In the genomic region with DNA sequence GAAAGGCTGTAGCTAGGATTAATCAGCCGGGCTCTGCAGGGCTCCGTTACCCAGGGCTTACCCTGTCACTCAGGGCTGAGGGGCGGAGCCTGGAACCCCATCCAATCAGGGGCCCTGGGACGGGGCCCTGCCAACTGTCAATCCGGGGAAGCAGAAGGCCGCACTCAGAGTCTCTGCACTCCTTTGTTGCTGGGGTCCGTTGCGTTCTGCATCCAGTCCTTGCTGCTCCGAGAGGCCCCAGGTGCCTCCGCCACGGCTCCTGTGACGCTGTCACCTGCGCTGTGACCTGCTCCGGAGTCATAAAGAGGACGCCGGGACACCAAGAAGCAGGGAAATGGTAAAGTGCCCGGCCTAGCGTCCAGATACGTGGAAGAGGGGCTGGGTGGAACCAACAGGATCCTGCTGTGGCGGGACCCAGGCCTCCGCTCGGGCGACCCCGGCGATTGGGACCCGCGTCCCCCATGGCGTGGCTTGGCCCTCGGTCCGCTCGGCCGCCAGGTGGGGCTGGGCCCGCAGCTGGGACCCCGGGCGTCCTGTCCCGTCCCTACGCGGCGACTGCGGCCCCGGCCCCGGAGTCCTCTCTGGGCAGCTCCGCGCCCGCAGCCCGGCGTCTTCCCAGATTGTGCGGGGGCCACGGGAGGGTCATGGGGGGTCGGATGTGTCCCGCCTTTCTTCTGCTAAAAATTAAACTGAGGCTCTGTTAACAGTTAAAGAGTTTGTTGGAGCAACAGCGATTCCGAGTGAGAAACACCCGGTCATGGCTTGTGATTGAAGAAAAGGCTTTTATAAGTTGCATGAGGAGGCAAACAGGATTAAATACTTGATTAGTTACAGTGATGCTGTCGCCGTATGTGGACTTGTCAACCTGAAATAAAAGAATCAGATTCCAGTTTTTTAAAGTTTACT, we compare ENCODE assay signal across 1 cellular context.
TF ChIP-seq lines count a peak whose summit lies in the region.

A gene (plus strand): TSS at position 133 of the 906 bp plus-strand sequence. CDS start 7,431 bp downstream, outside the sequence.

TF ChIP-seq in HepG2, 621 proteins besides CTCF, POLR2A, EP300 and RAD21 (continued from another document and continues in another):
- TF ChIP-seq HMG20B (CRISPR knock-in tag; conservative IDR thresholded peaks at IDR 0.05) (no peak), SMAD1 (CRISPR knock-in tag; IDR thresholded peaks at IDR 0.05; ENCODE audit: borderline replicate concordance, low read depth) (no peak), ARID2 (CRISPR knock-in tag; IDR thresholded peaks at IDR 0.05; ENCODE audit: borderline replicate concordance) (peak; percentile 60; the same call in 1 of the 2 replicates), ZKSCAN1 (IDR thresholded peaks at IDR 0.05; ENCODE audit: low read length) (no peak), PHB2 (IDR thresholded peaks at IDR 0.05; ENCODE audit: partially characterized antibody) (no peak), ZNF772 (CRISPR knock-in tag; IDR thresholded peaks at IDR 0.05) (no peak), ZSCAN31 (CRISPR knock-in tag; IDR thresholded peaks at IDR 0.05; ENCODE audit: low read depth) (no peak; the same call in 1 of the 2 replicates), ZNF749 (CRISPR knock-in tag; IDR thresholded peaks at IDR 0.05; ENCODE audit: borderline replicate concordance) (0 out of 2 replicates have a peak, but pooled peaks have one; percentile 24), NFE2 (CRISPR knock-in tag; IDR thresholded peaks at IDR 0.05) (no peak), SP1 (IDR thresholded peaks at IDR 0.05) (no peak), SP1 (CRISPR knock-in tag; IDR thresholded peaks at IDR 0.05) (no peak), KLF15 (CRISPR knock-in tag; IDR thresholded peaks at IDR 0.05; ENCODE audit: borderline replicate concordance) (no peak), TRIM24 (CRISPR knock-in tag; IDR thresholded peaks at IDR 0.05) (no peak), CBX5 (CRISPR knock-in tag; IDR thresholded peaks at IDR 0.05; ENCODE audit: borderline replicate concordance) (no peak), ZNF329 (CRISPR knock-in tag; IDR thresholded peaks at IDR 0.05; ENCODE audit: low read depth) (peak; percentile 64; the same call in 1 of the 2 replicates), ZNF225 (CRISPR knock-in tag; IDR thresholded peaks at IDR 0.05) (0 out of 2 replicates have a peak, but pooled peaks have one; percentile 29), ZSCAN25 (CRISPR knock-in tag; IDR thresholded peaks at IDR 0.05) (0 out of 2 replicates have a peak, but pooled peaks have one; percentile 28), NONO (IDR thresholded peaks at IDR 0.05) (no peak), NONO (CRISPR knock-in tag; conservative IDR thresholded peaks at IDR 0.05) (0 out of 2 replicates have a peak, but pooled peaks have one; percentile 48), ZNF121 (CRISPR knock-in tag; IDR thresholded peaks at IDR 0.05) (peak; percentile 60; the same call in 1 of the 2 replicates), ZNF678 (CRISPR knock-in tag; IDR thresholded peaks at IDR 0.05) (no peak; the same call in 1 of the 2 replicates), ZNF17 (CRISPR knock-in tag; IDR thresholded peaks at IDR 0.05) (no peak), ZNF546 (CRISPR knock-in tag; conservative IDR thresholded peaks at IDR 0.05) (no peak), MATR3 (CRISPR knock-in tag; IDR thresholded peaks at IDR 0.05) (no peak), TBL1XR1 (IDR thresholded peaks at IDR 0.05; ENCODE audit: borderline replicate concordance, low read length, partially characterized antibody) (no peak), EZH2 (conservative IDR thresholded peaks at IDR 0.05; ENCODE audit: low read depth, low read length) (no peak), PHF8 (CRISPR knock-in tag; IDR thresholded peaks at IDR 0.05) (peak; percentile 91), ZNF383 (CRISPR knock-in tag; IDR thresholded peaks at IDR 0.05; ENCODE audit: borderline replicate concordance) (no peak), ZNF430 (CRISPR knock-in tag; IDR thresholded peaks at IDR 0.05) (no peak), SPEN (CRISPR knock-in tag; IDR thresholded peaks at IDR 0.05; ENCODE audit: low read depth) (peak; percentile 60), ELF3 (CRISPR knock-in tag; IDR thresholded peaks at IDR 0.05) (0 out of 2 replicates have a peak, but pooled peaks have one; percentile 10), MTF2 (CRISPR knock-in tag; IDR thresholded peaks at IDR 0.05; ENCODE audit: borderline replicate concordance) (no peak), ZNF652 (CRISPR knock-in tag; IDR thresholded peaks at IDR 0.05; ENCODE audit: borderline replicate concordance, low read depth) (no peak), ZNF441 (CRISPR knock-in tag; IDR thresholded peaks at IDR 0.05; ENCODE audit: borderline replicate concordance) (0 out of 2 replicates have a peak, but pooled peaks have one; percentile 54), NCOA1 (CRISPR knock-in tag; IDR thresholded peaks at IDR 0.05) (no peak), SOX6 (IDR thresholded peaks at IDR 0.05) (no peak), SOX6 (CRISPR knock-in tag; IDR thresholded peaks at IDR 0.05) (no peak; the same call in 1 of the 2 replicates), NFKBIZ (CRISPR knock-in tag; IDR thresholded peaks at IDR 0.05) (no peak), MYC (CRISPR knock-in tag; IDR thresholded peaks at IDR 0.05; ENCODE audit: borderline replicate concordance) (peak; percentile 50; the same call in 1 of the 2 replicates), ZNF274 (CRISPR knock-in tag; IDR thresholded peaks at IDR 0.05) (peak; percentile 80), TMF1 (CRISPR knock-in tag; IDR thresholded peaks at IDR 0.05; ENCODE audit: low read depth) (no peak), ZNF775 (CRISPR knock-in tag; IDR thresholded peaks at IDR 0.05; ENCODE audit: borderline replicate concordance) (no peak), SMAD9 (CRISPR knock-in tag; IDR thresholded peaks at IDR 0.05) (peak; percentile 54; the same call in 1 of the 2 replicates), ZNF253 (CRISPR knock-in tag; IDR thresholded peaks at IDR 0.05; ENCODE audit: borderline replicate concordance) (no peak), SIX4 (CRISPR knock-in tag; IDR thresholded peaks at IDR 0.05) (no peak), ZNF790 (CRISPR knock-in tag; IDR thresholded peaks at IDR 0.05; ENCODE audit: borderline replicate concordance) (peak; percentile 74; the same call in 1 of the 2 replicates), ETV6 (CRISPR knock-in tag; conservative IDR thresholded peaks at IDR 0.05) (no peak), ZNF235 (CRISPR knock-in tag; IDR thresholded peaks at IDR 0.05; ENCODE audit: borderline replicate concordance) (no peak), SRSF4 (IDR thresholded peaks at IDR 0.05; ENCODE audit: low read depth, low read length, poor library complexity, severe bottlenecking) (no peak), MTA1 (CRISPR knock-in tag; IDR thresholded peaks at IDR 0.05; ENCODE audit: borderline replicate concordance) (peak; percentile 46; the same call in 1 of the 2 replicates), WIZ (CRISPR knock-in tag; IDR thresholded peaks at IDR 0.05) (no peak), ZNF44 (CRISPR knock-in tag; IDR thresholded peaks at IDR 0.05) (no peak), THAP11 (CRISPR knock-in tag; IDR thresholded peaks at IDR 0.05) (peak; percentile 39), BRCA1 (CRISPR knock-in tag; IDR thresholded peaks at IDR 0.05) (no peak), SIN3A (IDR thresholded peaks at IDR 0.05; ENCODE audit: borderline replicate concordance, low read depth, low read length) (peak; percentile 39; the same call in 1 of the 2 replicates), ZNF598 (CRISPR knock-in tag; IDR thresholded peaks at IDR 0.05; ENCODE audit: borderline replicate concordance) (peak; percentile 97), HNRNPLL (IDR thresholded peaks at IDR 0.05; ENCODE audit: low read depth, low read length, poor library complexity, severe bottlenecking) (peak; percentile 43), ZFP90 (CRISPR knock-in tag; IDR thresholded peaks at IDR 0.05; ENCODE audit: borderline replicate concordance) (peak; percentile 71; the same call in 1 of the 2 replicates), EED (CRISPR knock-in tag; IDR thresholded peaks at IDR 0.05) (no peak), ZNF577 (CRISPR knock-in tag; IDR thresholded peaks at IDR 0.05; ENCODE audit: borderline replicate concordance, low read depth) (no peak), MEIS2 (CRISPR knock-in tag; IDR thresholded peaks at IDR 0.05) (peak; percentile 54; the same call in 1 of the 2 replicates), NCOR1 (IDR thresholded peaks at IDR 0.05; ENCODE audit: borderline replicate concordance, low read length) (no peak), ZNF605 (CRISPR knock-in tag; IDR thresholded peaks at IDR 0.05) (no peak)
- TF ChIP-seq, protein P1, sequence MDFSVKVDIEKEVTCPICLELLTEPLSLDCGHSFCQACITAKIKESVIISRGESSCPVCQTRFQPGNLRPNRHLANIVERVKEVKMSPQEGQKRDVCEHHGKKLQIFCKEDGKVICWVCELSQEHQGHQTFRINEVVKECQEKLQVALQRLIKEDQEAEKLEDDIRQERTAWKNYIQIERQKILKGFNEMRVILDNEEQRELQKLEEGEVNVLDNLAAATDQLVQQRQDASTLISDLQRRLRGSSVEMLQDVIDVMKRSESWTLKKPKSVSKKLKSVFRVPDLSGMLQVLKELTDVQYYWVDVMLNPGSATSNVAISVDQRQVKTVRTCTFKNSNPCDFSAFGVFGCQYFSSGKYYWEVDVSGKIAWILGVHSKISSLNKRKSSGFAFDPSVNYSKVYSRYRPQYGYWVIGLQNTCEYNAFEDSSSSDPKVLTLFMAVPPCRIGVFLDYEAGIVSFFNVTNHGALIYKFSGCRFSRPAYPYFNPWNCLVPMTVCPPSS (IDR thresholded peaks at IDR 0.05) = no peak
- TF ChIP-seq, protein P2, sequence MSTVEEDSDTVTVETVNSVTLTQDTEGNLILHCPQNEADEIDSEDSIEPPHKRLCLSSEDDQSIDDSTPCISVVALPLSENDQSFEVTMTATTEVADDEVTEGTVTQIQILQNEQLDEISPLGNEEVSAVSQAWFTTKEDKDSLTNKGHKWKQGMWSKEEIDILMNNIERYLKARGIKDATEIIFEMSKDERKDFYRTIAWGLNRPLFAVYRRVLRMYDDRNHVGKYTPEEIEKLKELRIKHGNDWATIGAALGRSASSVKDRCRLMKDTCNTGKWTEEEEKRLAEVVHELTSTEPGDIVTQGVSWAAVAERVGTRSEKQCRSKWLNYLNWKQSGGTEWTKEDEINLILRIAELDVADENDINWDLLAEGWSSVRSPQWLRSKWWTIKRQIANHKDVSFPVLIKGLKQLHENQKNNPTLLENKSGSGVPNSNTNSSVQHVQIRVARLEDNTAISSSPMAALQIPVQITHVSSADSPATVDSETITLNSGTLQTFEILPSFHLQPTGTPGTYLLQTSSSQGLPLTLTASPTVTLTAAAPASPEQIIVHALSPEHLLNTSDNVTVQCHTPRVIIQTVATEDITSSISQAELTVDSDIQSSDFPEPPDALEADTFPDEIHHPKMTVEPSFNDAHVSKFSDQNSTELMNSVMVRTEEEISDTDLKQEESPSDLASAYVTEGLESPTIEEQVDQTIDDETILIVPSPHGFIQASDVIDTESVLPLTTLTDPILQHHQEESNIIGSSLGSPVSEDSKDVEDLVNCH (CRISPR knock-in tag; IDR thresholded peaks at IDR 0.05) = no peak
- TF ChIP-seq, protein P3, sequence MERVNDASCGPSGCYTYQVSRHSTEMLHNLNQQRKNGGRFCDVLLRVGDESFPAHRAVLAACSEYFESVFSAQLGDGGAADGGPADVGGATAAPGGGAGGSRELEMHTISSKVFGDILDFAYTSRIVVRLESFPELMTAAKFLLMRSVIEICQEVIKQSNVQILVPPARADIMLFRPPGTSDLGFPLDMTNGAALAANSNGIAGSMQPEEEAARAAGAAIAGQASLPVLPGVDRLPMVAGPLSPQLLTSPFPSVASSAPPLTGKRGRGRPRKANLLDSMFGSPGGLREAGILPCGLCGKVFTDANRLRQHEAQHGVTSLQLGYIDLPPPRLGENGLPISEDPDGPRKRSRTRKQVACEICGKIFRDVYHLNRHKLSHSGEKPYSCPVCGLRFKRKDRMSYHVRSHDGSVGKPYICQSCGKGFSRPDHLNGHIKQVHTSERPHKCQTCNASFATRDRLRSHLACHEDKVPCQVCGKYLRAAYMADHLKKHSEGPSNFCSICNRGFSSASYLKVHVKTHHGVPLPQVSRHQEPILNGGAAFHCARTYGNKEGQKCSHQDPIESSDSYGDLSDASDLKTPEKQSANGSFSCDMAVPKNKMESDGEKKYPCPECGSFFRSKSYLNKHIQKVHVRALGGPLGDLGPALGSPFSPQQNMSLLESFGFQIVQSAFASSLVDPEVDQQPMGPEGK (CRISPR knock-in tag; IDR thresholded peaks at IDR 0.05) = no peak
- TF ChIP-seq, protein P4, sequence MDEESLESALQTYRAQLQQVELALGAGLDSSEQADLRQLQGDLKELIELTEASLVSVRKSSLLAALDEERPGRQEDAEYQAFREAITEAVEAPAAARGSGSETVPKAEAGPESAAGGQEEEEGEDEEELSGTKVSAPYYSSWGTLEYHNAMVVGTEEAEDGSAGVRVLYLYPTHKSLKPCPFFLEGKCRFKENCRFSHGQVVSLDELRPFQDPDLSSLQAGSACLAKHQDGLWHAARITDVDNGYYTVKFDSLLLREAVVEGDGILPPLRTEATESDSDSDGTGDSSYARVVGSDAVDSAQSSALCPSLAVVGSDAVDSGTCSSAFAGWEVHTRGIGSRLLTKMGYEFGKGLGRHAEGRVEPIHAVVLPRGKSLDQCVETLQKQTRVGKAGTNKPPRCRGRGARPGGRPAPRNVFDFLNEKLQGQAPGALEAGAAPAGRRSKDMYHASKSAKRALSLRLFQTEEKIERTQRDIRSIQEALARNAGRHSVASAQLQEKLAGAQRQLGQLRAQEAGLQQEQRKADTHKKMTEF (CRISPR knock-in tag; IDR thresholded peaks at IDR 0.05) = peak; percentile 65; the same call in 1 of the 2 replicates
- TF ChIP-seq, protein P5, sequence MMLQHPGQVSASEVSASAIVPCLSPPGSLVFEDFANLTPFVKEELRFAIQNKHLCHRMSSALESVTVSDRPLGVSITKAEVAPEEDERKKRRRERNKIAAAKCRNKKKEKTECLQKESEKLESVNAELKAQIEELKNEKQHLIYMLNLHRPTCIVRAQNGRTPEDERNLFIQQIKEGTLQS (CRISPR knock-in tag; IDR thresholded peaks at IDR 0.05) = 0 out of 2 replicates have a peak, but pooled peaks have one; percentile 16
- TF ChIP-seq, protein P6, sequence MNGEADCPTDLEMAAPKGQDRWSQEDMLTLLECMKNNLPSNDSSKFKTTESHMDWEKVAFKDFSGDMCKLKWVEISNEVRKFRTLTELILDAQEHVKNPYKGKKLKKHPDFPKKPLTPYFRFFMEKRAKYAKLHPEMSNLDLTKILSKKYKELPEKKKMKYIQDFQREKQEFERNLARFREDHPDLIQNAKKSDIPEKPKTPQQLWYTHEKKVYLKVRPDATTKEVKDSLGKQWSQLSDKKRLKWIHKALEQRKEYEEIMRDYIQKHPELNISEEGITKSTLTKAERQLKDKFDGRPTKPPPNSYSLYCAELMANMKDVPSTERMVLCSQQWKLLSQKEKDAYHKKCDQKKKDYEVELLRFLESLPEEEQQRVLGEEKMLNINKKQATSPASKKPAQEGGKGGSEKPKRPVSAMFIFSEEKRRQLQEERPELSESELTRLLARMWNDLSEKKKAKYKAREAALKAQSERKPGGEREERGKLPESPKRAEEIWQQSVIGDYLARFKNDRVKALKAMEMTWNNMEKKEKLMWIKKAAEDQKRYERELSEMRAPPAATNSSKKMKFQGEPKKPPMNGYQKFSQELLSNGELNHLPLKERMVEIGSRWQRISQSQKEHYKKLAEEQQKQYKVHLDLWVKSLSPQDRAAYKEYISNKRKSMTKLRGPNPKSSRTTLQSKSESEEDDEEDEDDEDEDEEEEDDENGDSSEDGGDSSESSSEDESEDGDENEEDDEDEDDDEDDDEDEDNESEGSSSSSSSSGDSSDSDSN (CRISPR knock-in tag; IDR thresholded peaks at IDR 0.05) = peak; percentile 97
